11 cellular contexts compared by ENCODE assay signal in the genomic region with DNA sequence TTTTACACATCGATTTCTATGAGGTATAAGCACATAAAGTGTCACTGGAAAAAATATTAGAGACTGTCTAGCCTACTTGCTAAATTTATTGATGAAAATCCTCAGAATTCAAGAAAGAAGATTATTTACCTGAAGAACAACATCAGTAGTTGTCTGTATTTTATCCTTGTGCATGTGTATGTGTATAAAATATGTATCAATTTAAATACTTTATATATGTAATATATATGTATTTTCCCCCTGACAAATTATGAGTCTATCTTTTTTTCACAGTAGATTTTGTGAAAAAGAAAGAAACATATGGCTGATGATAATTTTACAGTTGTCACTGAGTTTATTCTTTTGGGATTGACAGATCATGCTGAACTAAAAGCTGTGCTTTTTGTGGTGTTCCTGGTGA. TPM values are rescaled to one million over a fixed set of nuclear protein-coding genes. Genes with fewer than 3 reads are reported as not detected.
"Had no signal": no experiment of that assay in that cellular context is flagged by ENCODE, and none has a peak within 500 bp of the region (broad histone marks: within the 10 kb centered on the region; RNA-seq: fewer than 3 reads in every experiment).

Gene OR5J2, plus strand, starts transcription at position 301 of the 400 bp plus-strand sequence. Its CDS starts 0 bp downstream, at position 301.

- H3K4me3 ChIP-seq: GM23248, GM23338, HAP-1 had no signal

- ATAC-seq: GM23338, HCT116 had no signal

- H3K4me2 ChIP-seq: GM23338 had no signal

- H3K9ac ChIP-seq: GM23248 had no signal

- H3K36me3 ChIP-seq: HAP-1 had no signal

- DNase-seq: GM23248, GOT3, H7, H9, HCEC 1CT, HFFc6 had no signal

- H3K27ac ChIP-seq: GM23248 had no signal

- H2AFZ ChIP-seq: GM23248, GM23338 had no signal

- H3K4me1 ChIP-seq: HAP-1 had no signal

- H3K9me3 ChIP-seq: HAP-1 had no signal

- FAIRE-seq: H54 had no signal

RNA-seq across cellular contexts. Expression of gene OR5J2, which starts in this region (rescaled TPM):
- total RNA-seq: GM23248, GM23338, H4, H7, H9, HFFc6 had no signal
- polyA plus RNA-seq: GM23248, GM23338 had no signal
